15 cellular contexts compared by ENCODE assay signal in the genomic region with DNA sequence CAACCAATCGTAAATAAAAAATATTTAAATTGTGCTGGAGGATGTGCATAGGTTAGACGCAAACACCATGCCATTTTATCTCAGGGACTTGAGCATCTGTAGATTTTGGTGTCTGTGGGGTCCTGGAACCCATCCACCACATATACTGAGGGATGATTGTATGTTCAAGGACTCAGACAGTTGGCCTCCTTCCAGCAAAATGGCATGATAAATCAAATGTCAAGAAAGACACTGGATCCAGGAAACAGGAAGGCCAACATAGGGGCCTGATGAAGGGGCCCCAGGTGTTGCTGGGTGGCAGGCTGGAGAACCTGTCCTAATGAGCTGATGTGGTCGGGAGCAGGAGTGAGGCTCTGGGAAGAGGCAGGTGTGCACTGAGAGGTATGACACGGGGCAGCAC.
A peak's percentile ranks its signal among the peaks of the same experiment; 100 is the strongest.
DNase-seq lines count a peak whose midpoint lies in the region; ATAC-seq lines count a peak whose summit lies in the region.
"Had no signal": no experiment of that assay in that cellular context is flagged by ENCODE, and none has a peak within 500 bp of the region (broad histone marks: within the 10 kb centered on the region; RNA-seq: fewer than 3 reads in every experiment).

No MANE protein-coding gene starts in this region.

- DNase-seq in NCI-H82 (lab: John Stamatoyannopoulos, UW) (peak; percentile 23), NCI-H82 treated with DMSO at 0.1 percent for 48 hours (lab: John Stamatoyannopoulos, UW; ENCODE audit: unreplicated experiment) (no peak), NCI-H2029 treated with DMSO at 0.1 percent for 48 hours (lab: John Stamatoyannopoulos, UW) (peak; percentile 51), NCI-H69 (lab: John Stamatoyannopoulos, UW) (peak; percentile 65), GM03348 (ENCODE audit: low spot score) (no peak)
- DNase-seq: CD4-positive, alpha-beta T cell; HCEC 1CT; Karpas-422; MM.1S; NCI-H1694; NCI-H446; NK-92 treated with Interleukin-12 subunit alpha and Interleukin-12 subunit beta, amount 100 ng/mL, for 24 hours; OCI-M1 had no signal

- ATAC-seq in GM21825 (IDR thresholded peaks at IDR 0.05; ENCODE audit: unreplicated experiment) (no peak), HG03139 (IDR thresholded peaks at IDR 0.05; ENCODE audit: unreplicated experiment) (no peak)

Comparison
In these comparisons a context has a peak if more than half of its experiments do, and no peak if none do; other contexts are left out.
1. DNase-seq: peak in NCI-H82 (single experiment), NCI-H2029 treated with DMSO at 0.1 percent for 48 hours (single experiment) and NCI-H69 (single experiment); none in NCI-H82 treated with DMSO at 0.1 percent for 48 hours (single experiment) and GM03348 (single experiment).